Comparison of ENCODE assay signal across 8 cellular contexts in genomic region chr3:78645628-78646310, GRCh38.
DNase-seq lines count a peak whose midpoint lies in the region; ATAC-seq and TF ChIP-seq lines count a peak whose summit lies in the region.

No MANE protein-coding gene starts in this region.

- H3K27ac ChIP-seq in VCaP (no peak overlapping the region), gastrocnemius medialis (no peak overlapping the region)

- no peaks in the 10 kb centered on the region for H3K4me1 ChIP-seq in gastrocnemius medialis

- no peaks in the 10 kb centered on the region for H3K36me3 ChIP-seq in gastrocnemius medialis

- ATAC-seq in GM18499 (IDR thresholded peaks at IDR 0.05; ENCODE audit: insufficient read depth, unreplicated experiment) = peak; percentile 62
- peak; percentile 92 for ATAC-seq in HG02798 (IDR thresholded peaks at IDR 0.05; ENCODE audit: poor library complexity, unreplicated experiment)
- peak; percentile 38 to 56 for ATAC-seq in left cardiac atrium
- ATAC-seq in gastrocnemius medialis = peak; percentile 51 to 66

- no peaks in the 10 kb centered on the region for H3K9me3 ChIP-seq in gastrocnemius medialis

- in situ Hi-C loops in gastrocnemius medialis (cut with MboI; ENCODE audit: low sequenced_read_pairs in 4 of 4) = loop anchor here in 1 of 4 donors (25.0 kb wide), 1 partner anchor 1608 kb away; the partner anchor contains the start of gene ROBO2

- DNase-seq in AG08396 (ENCODE audit: low spot score) = peak; percentile 41
- DNase-seq in NCI-H1105 treated with DMSO at 0.1 percent for 48 hours (lab: John Stamatoyannopoulos, UW) = peak; percentile 54
- DNase-seq in left cardiac atrium = no peak
- no peak for DNase-seq in gastrocnemius medialis
- DNase-seq in NK-92 (lab: John Stamatoyannopoulos, UW; ENCODE audit: unreplicated experiment) = no peak

- intact Hi-C loops in left cardiac atrium (cut with DNase I) (loop anchor here in 1 of 2 donors (2.0 kb wide), 1 partner anchor 1607 kb away; no protein-coding TSS in a partner anchor), gastrocnemius medialis (cut with DNase I; ENCODE audit: low total_unique reads) (no loop called here)

- no peak overlapping the region for H3K4me3 ChIP-seq in gastrocnemius medialis

- no peak for TF ChIP-seq POLR2A in gastrocnemius medialis (IDR thresholded peaks at IDR 0.05)

- peak; percentile 88 for TF ChIP-seq CTCF in VCaP (conservative IDR thresholded peaks at IDR 0.05)
- TF ChIP-seq CTCF in gastrocnemius medialis (IDR thresholded peaks at IDR 0.05 in 4 of 5, conservative IDR thresholded peaks at IDR 0.05 in 1 of 5) = peak; percentile 37 to 76 (median 65)

- no peaks in the 10 kb centered on the region for H3K27me3 ChIP-seq in gastrocnemius medialis

Comparison
In these comparisons a context has a peak if more than half of its experiments do, and no peak if none do; other contexts are left out.
1. DNase-seq: peak in AG08396 (single experiment) and NCI-H1105 treated with DMSO at 0.1 percent for 48 hours (single experiment); none in left cardiac atrium (single experiment), gastrocnemius medialis (0 of 2) and NK-92 (single experiment).
2. Peak in every context shown above with its lines, with median percentiles within 50 percentile points of each other: ATAC-seq.